In genomic region chr3:166934879-166935278, GRCh38 we compare ENCODE assay signal across 6 cellular contexts.
"Had no signal": no experiment of that assay in that cellular context is flagged by ENCODE, and none has a peak within 500 bp of the region (broad histone marks: within the 10 kb centered on the region; RNA-seq: fewer than 3 reads in every experiment).

No MANE protein-coding gene starts in this region.

- H3K4me3 ChIP-seq: GM23338, HAP-1 had no signal

- H3K36me3 ChIP-seq: HAP-1 had no signal

- DNase-seq: H7, Kasumi-1, KG1 had no signal

- H3K9me3 ChIP-seq: HAP-1 had no signal

- ATAC-seq: GM23338 had no signal

- H2AFZ ChIP-seq: GM23338 had no signal

- H3K27ac ChIP-seq: HL-60 had no signal

- H3K4me2 ChIP-seq: GM23338 had no signal

- H3K4me1 ChIP-seq: HAP-1 had no signal
